Comparison of ENCODE assay signal across 23 cellular contexts in the genomic region with DNA sequence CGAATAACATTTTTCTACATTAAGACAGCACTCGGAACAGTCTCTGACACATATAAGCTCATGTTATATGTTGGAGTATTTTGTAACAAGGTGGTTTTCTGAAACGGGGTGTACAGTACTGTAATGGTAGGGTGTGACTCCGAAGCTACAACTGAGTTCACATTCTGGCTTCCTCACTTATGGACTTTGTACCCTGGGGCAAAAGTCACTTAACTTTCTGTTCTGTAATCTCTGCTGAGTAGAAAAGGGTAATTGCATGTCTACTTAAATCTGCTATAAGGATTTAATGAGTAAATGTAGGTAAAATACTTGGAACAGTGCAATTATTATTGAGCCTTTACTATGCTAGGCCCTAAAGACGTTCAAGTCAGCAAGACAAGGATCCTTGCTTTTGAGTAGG. TPM values are rescaled to one million over a fixed set of nuclear protein-coding genes. Genes with fewer than 3 reads are reported as not detected.
"Had no signal": no experiment of that assay in that cellular context is flagged by ENCODE, and none has a peak within 500 bp of the region (broad histone marks: within the 10 kb centered on the region; RNA-seq: fewer than 3 reads in every experiment).

No MANE protein-coding gene starts in this region.

- ATAC-seq: activated CD8-positive, alpha-beta memory T cell treated with anti-CD3 and anti-CD28 coated beads, Interleukin-2, amount 10 ng/mL, durations not matched to agents 7 days and 5 days; activated T-helper 17 cell treated with anti-CD3 and anti-CD28 coated beads, Interleukin-2, amount 50 U/mL, for 72 hours; left lung; naive thymus-derived CD8-positive, alpha-beta T cell; pancreas had no signal

- DNase-seq: activated B cell treated with CpG ODN at 0.5 μM for 24 hours; activated CD4-positive, alpha-beta memory T cell treated with anti-CD3 and anti-CD28 coated beads, Interleukin-2, amount 10 ng/mL, durations not matched to agents 7 days and 5 days; activated CD4-positive, alpha-beta T cell treated with anti-CD3 and anti-CD28 coated beads for 48 hours; activated CD8-positive, alpha-beta memory T cell treated with anti-CD3 and anti-CD28 coated beads, Interleukin-2, amount 10 ng/mL, durations not matched to agents 7 days and 5 days; activated naive CD4-positive, alpha-beta T cell treated with Interleukin-2 at 50 U/mL for 16 hours; activated naive CD8-positive, alpha-beta T cell treated with anti-CD3 and anti-CD28 coated beads, Interleukin-2, amount 10 ng/mL, durations not matched to agents 7 days and 5 days; central memory CD4-positive, alpha-beta T cell; foreskin melanocyte; kidney; left lung; naive thymus-derived CD8-positive, alpha-beta T cell; pancreas; right lobe of liver; stimulated activated CD8-positive, alpha-beta memory T cell treated with anti-CD3 and anti-CD28 coated beads, Interleukin-4, amount 100 ng/mL, for 48 hours; stimulated activated naive CD4-positive, alpha-beta T cell; trophoblast cell had no signal

- H3K4me1 ChIP-seq: pancreas, right lobe of liver had no signal

- H3K27me3 ChIP-seq: left lung, neutrophil, pancreas, right lobe of liver had no signal

- H3K9me3 ChIP-seq: left lung, neutrophil, pancreas, right lobe of liver had no signal

- H3K36me3 ChIP-seq: left lung, neutrophil, pancreas, right lobe of liver had no signal

- H3K27ac ChIP-seq: left lung, neutrophil, pancreas, right lobe of liver, SK-N-MC had no signal

- FAIRE-seq: kidney, pancreas had no signal

- H3K4me3 ChIP-seq: coronary artery, left lung, pancreas, right lobe of liver, SK-N-MC had no signal

RNA-seq across cellular contexts. Expression of a gene that starts 25.9 kb away (rescaled TPM):
- total RNA-seq: activated CD4-positive, alpha-beta memory T cell treated with anti-CD3 and anti-CD28 coated beads, Interleukin-2, amount 10 ng/mL, durations not matched to agents 7 days and 5 days; activated naive CD8-positive, alpha-beta T cell treated with anti-CD3 and anti-CD28 coated beads, Interleukin-2, amount 10 ng/mL, durations not matched to agents 7 days and 5 days; activated T-helper 17 cell treated with anti-CD3 and anti-CD28 coated beads, Interleukin-2, amount 50 U/mL, for 72 hours; epithelial cell of proximal tubule; kidney; left lung; naive thymus-derived CD8-positive, alpha-beta T cell; pancreas; pulmonary artery endothelial cell; right lobe of liver; subcutaneous adipose tissue had no signal
- polyA plus RNA-seq: naive thymus-derived CD8-positive, alpha-beta T cell; pancreas had no signal
